Comparison of ENCODE assay signal across 9 cellular contexts in the genomic region with DNA sequence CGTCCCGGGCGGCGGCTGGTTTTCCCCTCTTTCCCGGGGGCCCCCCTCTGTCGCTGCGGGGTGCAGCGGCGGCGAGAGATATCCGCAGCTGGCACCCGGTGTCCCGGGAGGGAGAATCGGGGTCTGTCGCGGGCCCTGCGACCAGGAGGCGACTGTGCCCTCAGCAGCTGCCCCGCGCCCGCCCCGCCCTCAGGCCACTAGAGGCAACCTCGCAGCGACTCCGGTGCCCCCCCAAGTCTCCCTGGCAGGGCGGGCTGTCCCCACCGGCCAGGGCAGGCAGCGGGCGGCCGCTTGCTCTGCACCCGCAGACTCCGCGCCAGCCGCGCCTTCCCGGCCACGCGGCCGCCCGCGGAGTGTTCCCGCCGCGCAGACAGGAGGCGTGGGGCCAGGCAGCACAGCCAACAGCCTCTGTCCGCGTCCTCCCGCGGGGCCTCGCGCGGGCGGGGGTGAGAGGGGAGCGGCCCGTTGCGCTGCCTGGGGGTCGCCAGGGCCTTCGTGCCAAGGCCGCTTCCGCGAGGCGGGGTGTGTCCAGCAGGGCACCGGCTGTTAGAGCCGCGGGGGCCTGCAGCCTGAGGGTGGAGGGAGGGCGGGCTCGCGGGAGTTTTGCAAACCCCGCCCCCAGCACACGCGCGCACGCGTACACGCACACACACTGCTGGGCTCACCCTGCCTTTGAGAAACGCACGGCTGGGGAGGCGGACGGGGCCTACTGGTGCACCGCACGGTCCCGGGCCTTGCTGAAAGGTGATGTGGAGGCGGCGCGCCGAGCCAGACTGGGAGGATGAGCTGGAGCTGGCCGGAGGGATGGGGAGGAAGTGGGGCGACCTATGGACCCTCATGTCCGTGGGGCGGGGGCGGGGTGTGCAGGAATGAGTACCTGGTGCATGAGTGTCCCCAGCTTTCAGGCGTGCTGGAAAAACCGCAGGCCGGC. TPM values are rescaled to one million over a fixed set of nuclear protein-coding genes. Genes with fewer than 3 reads are reported as not detected.
DNase-seq lines count a peak whose midpoint lies in the region; ATAC-seq, FAIRE-seq and TF ChIP-seq lines count a peak whose summit lies in the region.
"Had no signal": no experiment of that assay in that cellular context is flagged by ENCODE, and none has a peak within 500 bp of the region (broad histone marks: within the 10 kb centered on the region; RNA-seq: fewer than 3 reads in every experiment).

No MANE protein-coding gene starts in this region.

- no peaks in the 10 kb centered on the region for H3K4me1 ChIP-seq in pancreas
- H3K4me1 ChIP-seq in tibial artery = peaks cover 0 to 39% (median 18%) of the 10 kb centered on the region in 4 donors

- FAIRE-seq in pancreas (lab: Jason Lieb, UNC) = no peak

- intact Hi-C loops in pancreas (cut with DNase I) = no loop called here
- intact Hi-C loops in tibial artery (cut with DNase I; ENCODE audit: low total_unique reads) = no loop called here

- H3K9me3 ChIP-seq in pancreas (no peaks in the 10 kb centered on the region), tibial artery (no peaks in the 10 kb centered on the region)

- H3K4me3 ChIP-seq in pancreas (peak overlapping the region; percentile 44 to 70 (median 57)), tibial artery (peak overlapping the region; percentile 53 to 74)
- H3K4me3 ChIP-seq: PC-9 had no signal

- ATAC-seq in GM21390 (IDR thresholded peaks at IDR 0.05; ENCODE audit: unreplicated experiment) (peak; percentile 73), pancreas (peak; percentile 85 to 90 (median 88))

- DNase-seq in COR-L47 (lab: John Stamatoyannopoulos, UW) (peak; percentile 62), LoVo (ENCODE audit: low spot score) (peak; percentile 68), activated T-cell treated with anti-CD3 and anti-CD28 coated beads for 4 hours (peak; percentile 57), fibroblast of gingiva (ENCODE audit: low read depth) (peak; percentile 73), pancreas (peak; percentile 72 to 91 (median 79)), tibial artery (peak; percentile 49 to 75), NCI-H2227 treated with DMSO at 0.1 percent for 48 hours (lab: John Stamatoyannopoulos, UW) (no peak)

- WGBS in pancreas, 2 donors = 4 to 8% methylated on average over 84 to 94 of the region's 94 CpGs

- no peaks in the 10 kb centered on the region for H3K27me3 ChIP-seq in pancreas
- H3K27me3 ChIP-seq in tibial artery = no peaks in the 10 kb centered on the region

- H3K27ac ChIP-seq in pancreas = peak overlapping the region; percentile 39 to 74 (median 62)
- H3K27ac ChIP-seq in tibial artery = peak overlapping the region; percentile 46 to 65
- H3K27ac ChIP-seq: PC-9 had no signal

- TF ChIP-seq CTCF in pancreas (IDR thresholded peaks at IDR 0.05) (peak in 1 of 4 donors; percentile 5), tibial artery (IDR thresholded peaks at IDR 0.05) (no peak)

- H3K36me3 ChIP-seq in pancreas = no peaks in the 10 kb centered on the region
- peaks cover 0 to 15% (median 13%) of the 10 kb centered on the region in 3 donors for H3K36me3 ChIP-seq in tibial artery

RNA-seq across cellular contexts. Expression of a gene that starts 41.4 kb away (rescaled TPM):
- 1 to 10 TPM in 3 of 6 donors, under 1 TPM in 3; 0.32 to 1.7 (median 1.0) TPM for total RNA-seq in pancreas
- polyA plus RNA-seq in pancreas = 1 to 10 TPM; 2.4 to 3.3 TPM
